14 cellular contexts compared by ENCODE assay signal in genomic region chr5:65771266-65771665, GRCh38. TPM values are rescaled to one million over a fixed set of nuclear protein-coding genes. Genes with fewer than 3 reads are reported as not detected.
DNase-seq lines count a peak whose midpoint lies in the region.
"Had no signal": no experiment of that assay in that cellular context is flagged by ENCODE, and none has a peak within 500 bp of the region (broad histone marks: within the 10 kb centered on the region; RNA-seq: fewer than 3 reads in every experiment).

No MANE protein-coding gene starts in this region.

- H3K27ac ChIP-seq in cingulate gyrus (ENCODE audit: low read depth, low read length) (peak overlapping the region; percentile 56), temporal lobe (ENCODE audit: low read depth, low read length) (peak overlapping the region; percentile 56)
- H3K27ac ChIP-seq: BLaER1 treated with 17β-estradiol and CSF1 and Interleukin-3, amounts not matched to agents 10 nM and 100 nM had no signal

- in situ Hi-C loops in SK-MEL-5 (cut with HindIII; ENCODE audit: low pct_unique_long_range_greater_than_20kb, low sequenced_read_pairs) = no loop called here

- DNase-seq in SK-MEL-5 (ENCODE audit: low read depth, low spot score) (peak; percentile 76), medulla oblongata (ENCODE audit: extremely low spot score) (peak; percentile 55), UCSD-AML1 (lab: John Stamatoyannopoulos, UW; ENCODE audit: unreplicated experiment) (no peak), NCI-H526 (lab: John Stamatoyannopoulos, UW) (no peak), NCI-H524 (lab: John Stamatoyannopoulos, UW) (no peak)
- DNase-seq: ACHN; CD4-positive, CD25-positive, alpha-beta regulatory T cell; DMS79; GOT3; H9; IMR-90 had no signal

RNA-seq across cellular contexts. Expression of gene NLN, which starts 49.3 kb away (rescaled TPM):
- 31.0 and 31.4 TPM in 2 replicates for total RNA-seq in SK-MEL-5 (2014; rRNA removed; shearing (Covaris generic))
- polyA plus RNA-seq in SK-MEL-5 (2015; cell fraction: cytosol; rRNA removed) = 16.0 and 25.3 TPM in 2 replicates
- polyA plus RNA-seq in SK-MEL-5 (2015; cell fraction: nucleus; rRNA removed) = 6.0 and 19.9 TPM in 2 replicates
- total RNA-seq in temporal lobe = 61.2 TPM

RNA-seq across cellular contexts. Expression of gene SGTB, which starts 49.4 kb away (rescaled TPM):
- total RNA-seq in SK-MEL-5 (2014; rRNA removed; shearing (Covaris generic)) = 11.1 and 12.0 TPM in 2 replicates
- polyA plus RNA-seq in SK-MEL-5 (2015; cell fraction: cytosol; rRNA removed) = 5.2 and 7.2 TPM in 2 replicates
- 2.3 and 4.3 TPM in 2 replicates for polyA plus RNA-seq in SK-MEL-5 (2015; cell fraction: nucleus; rRNA removed)
- 20.7 TPM for total RNA-seq in temporal lobe

Comparison
In these comparisons a context has a peak if more than half of its experiments do, and no peak if none do; other contexts are left out.
1. DNase-seq: peak in SK-MEL-5 (single experiment) and medulla oblongata (single experiment); none in UCSD-AML1 (single experiment), NCI-H526 (0 of 2) and NCI-H524 (0 of 2).